Comparison of ENCODE assay signal across 8 cellular contexts in the genomic region with DNA sequence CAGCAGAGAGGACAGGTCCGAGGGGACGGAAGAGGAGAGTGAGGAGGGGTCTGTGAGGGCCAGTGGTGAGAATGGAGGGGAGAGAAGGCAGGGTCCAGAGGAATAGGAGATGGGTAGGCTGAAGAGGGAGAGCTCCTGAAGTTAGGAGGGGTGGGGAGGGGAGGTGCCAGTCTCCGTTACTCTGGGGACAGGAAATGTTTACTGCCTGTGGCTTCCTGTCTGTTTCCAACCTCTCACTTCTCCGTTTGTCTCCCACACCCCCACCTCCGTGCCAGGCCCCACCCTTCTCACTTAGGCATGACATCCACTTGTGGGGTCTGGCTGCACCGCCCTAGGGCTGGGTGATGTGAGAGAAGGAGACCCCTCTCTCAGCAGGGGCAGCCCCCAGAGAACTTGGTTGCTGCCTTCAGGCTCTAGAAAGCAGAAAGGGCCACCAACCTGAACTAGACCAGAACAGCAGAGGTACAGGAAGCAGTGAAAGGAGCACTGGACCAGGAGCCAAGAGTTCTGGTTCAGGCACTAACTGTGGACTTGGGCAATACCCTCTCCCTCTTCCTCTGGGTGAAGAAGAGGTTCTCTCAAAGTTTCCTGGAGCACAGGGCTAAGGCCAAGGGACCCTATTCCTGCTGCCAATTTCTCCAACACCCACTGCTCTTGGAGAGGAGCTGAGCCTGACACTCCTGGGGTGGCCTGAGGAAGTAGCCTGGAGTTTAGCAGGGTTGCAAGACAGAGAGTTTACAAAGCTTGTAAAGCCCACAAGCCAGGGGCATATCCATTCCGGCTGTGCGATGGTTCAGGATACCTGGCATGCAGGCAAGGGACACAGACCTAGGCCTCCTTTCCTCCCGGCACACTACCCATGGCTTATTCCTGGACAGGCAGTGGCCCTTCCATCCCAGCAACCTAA. TPM values are rescaled to one million over a fixed set of nuclear protein-coding genes. Genes with fewer than 3 reads are reported as not detected.
DNase-seq lines count a peak whose midpoint lies in the region; ATAC-seq and TF ChIP-seq lines count a peak whose summit lies in the region.

No MANE protein-coding gene starts in this region.

- no peak for TF ChIP-seq POLR2A in uterus (IDR thresholded peaks at IDR 0.05)

- intact Hi-C loops in dendritic cell treated with granulocyte-macrophage colony-stimulating factor and Interleukin-4, amounts not matched to agents 40 ng/mL and 50 ng/mL, for 4 days (cut with micrococcal nuclease): loop anchor here (5.0 kb wide), 1 partner anchor 84 kb away; a partner anchor contains a TSS
- intact Hi-C loops in uterus (cut with DNase I; ENCODE audit: low total_unique reads): no loop called here

- H3K36me3 Mint-ChIP-seq in dendritic cell treated with granulocyte-macrophage colony-stimulating factor and Interleukin-4, amounts not matched to agents 40 ng/mL and 50 ng/mL, for 4 days (ENCODE audit: low read depth): peaks cover 69% of the 10 kb centered on the region
- peaks cover 2% of the 10 kb centered on the region for H3K36me3 Mint-ChIP-seq in osteocyte (ENCODE audit: unreplicated experiment)

- H3K27ac ChIP-seq in ACC112 (ENCODE audit: low read depth, low read length) (peak overlapping the region; percentile 96), uterus (peak overlapping the region; percentile 94 to 97), caudate nucleus (ENCODE audit: low read depth, low read length) (no peak overlapping the region)

- peak overlapping the region; percentile 64 for H3K4me3 ChIP-seq in ACC112 (ENCODE audit: low read depth, low read length)
- H3K4me3 ChIP-seq in uterus: no peak overlapping the region

- no peaks in the 10 kb centered on the region for H3K9me3 ChIP-seq in uterus

- DNase-seq in osteocyte (ENCODE audit: extremely low spot score, unreplicated experiment) (no peak), uterus (no peak), caudate nucleus (lab: John Stamatoyannopoulos, UW) (no peak), NCI-H2196 treated with DMSO at 0.1 percent for 48 hours (lab: John Stamatoyannopoulos, UW; ENCODE audit: unreplicated experiment) (no peak)

- H3K4me1 ChIP-seq in ACC112 (ENCODE audit: control insufficient read depth, insufficient read depth, low read length, unreplicated experiment) (peaks cover 64% of the 10 kb centered on the region), uterus (peaks cover 7 to 12% of the 10 kb centered on the region in 2 donors)

- H3K27me3 Mint-ChIP-seq in dendritic cell treated with granulocyte-macrophage colony-stimulating factor and Interleukin-4, amounts not matched to agents 40 ng/mL and 50 ng/mL, for 4 days: no peaks in the 10 kb centered on the region
- H3K27me3 Mint-ChIP-seq in osteocyte (ENCODE audit: unreplicated experiment): no peaks in the 10 kb centered on the region

- peaks cover 13% of the 10 kb centered on the region; the same call in 1 of the 2 replicates for H3K36me3 ChIP-seq in ACC112 (ENCODE audit: insufficient read depth, low read length)
- H3K36me3 ChIP-seq in uterus: no peaks in the 10 kb centered on the region

- no peak overlapping the region for H2AFZ ChIP-seq in ACC112 (ENCODE audit: low read length, unreplicated experiment)

- H3K4me1 Mint-ChIP-seq in dendritic cell treated with granulocyte-macrophage colony-stimulating factor and Interleukin-4, amounts not matched to agents 40 ng/mL and 50 ng/mL, for 4 days (ENCODE audit: low read depth): peaks cover 90% of the 10 kb centered on the region
- peaks cover 51% of the 10 kb centered on the region for H3K4me1 Mint-ChIP-seq in osteocyte (ENCODE audit: unreplicated experiment)

- H3K79me2 ChIP-seq in ACC112 (ENCODE audit: control insufficient read depth, insufficient read depth, low read length, unreplicated experiment): peaks cover 95% of the 10 kb centered on the region

- H3K9me3 Mint-ChIP-seq in dendritic cell treated with granulocyte-macrophage colony-stimulating factor and Interleukin-4, amounts not matched to agents 40 ng/mL and 50 ng/mL, for 4 days: no peaks in the 10 kb centered on the region
- H3K9me3 Mint-ChIP-seq in osteocyte (ENCODE audit: unreplicated experiment): no peaks in the 10 kb centered on the region

- H3K4me3 Mint-ChIP-seq in dendritic cell treated with granulocyte-macrophage colony-stimulating factor and Interleukin-4, amounts not matched to agents 40 ng/mL and 50 ng/mL, for 4 days: peak overlapping the region; percentile 73
- H3K4me3 Mint-ChIP-seq in osteocyte (ENCODE audit: unreplicated experiment): no peak overlapping the region

- peak overlapping the region; percentile 90 for H3K27ac Mint-ChIP-seq in dendritic cell treated with granulocyte-macrophage colony-stimulating factor and Interleukin-4, amounts not matched to agents 40 ng/mL and 50 ng/mL, for 4 days
- H3K27ac Mint-ChIP-seq in osteocyte (ENCODE audit: unreplicated experiment): peak overlapping the region; percentile 89

- H3K27me3 ChIP-seq in ACC112 (ENCODE audit: insufficient read depth, low read length): no peaks in the 10 kb centered on the region
- H3K27me3 ChIP-seq in uterus: no peaks in the 10 kb centered on the region

- peak; percentile 69 for ATAC-seq in HG03135 (IDR thresholded peaks at IDR 0.05; ENCODE audit: unreplicated experiment)
- ATAC-seq in activated CD4-positive, CD25-positive, alpha-beta regulatory T cell treated with anti-CD3 and anti-CD28 coated beads, Interleukin-2, amount 50 U/mL, for 24 hours: peak; percentile 42 to 48

- TF ChIP-seq CTCF in osteocyte (IDR thresholded peaks at IDR 0.05) (no peak), uterus (IDR thresholded peaks at IDR 0.05) (no peak)

RNA-seq across cellular contexts. Expression of a gene that starts 5.5 kb away (rescaled TPM):
- total RNA-seq in osteocyte (98.4 and 100 TPM in 2 replicates), uterus (100 to 1,000 TPM in 2 of 4 donors, 10 to 100 TPM in 2; 69.7 to 223 (median 99.4) TPM)

RNA-seq across cellular contexts. Expression of a gene that starts 29.0 kb away (rescaled TPM):
- 12.3 and 12.7 TPM in 2 replicates for total RNA-seq in osteocyte
- total RNA-seq in uterus: 10 to 100 TPM in 1 of 4 donors, 1 to 10 TPM in 1, under 1 TPM in 2; 0.26 to 16.9 (median 3.2) TPM

RNA-seq across cellular contexts. Expression of a gene that starts 49.3 kb away (rescaled TPM):
- total RNA-seq in osteocyte (not detected in 2 replicates), uterus (under 1 TPM in 2 of 4 donors, not detected in 2; 0.21 to 0.27 TPM)

RNA-seq across cellular contexts. Expression of a gene that starts 59.9 kb away (rescaled TPM):
- total RNA-seq in osteocyte: not detected in 2 replicates
- not detected for total RNA-seq in uterus
